15 cellular contexts compared by ENCODE assay signal in the genomic region with DNA sequence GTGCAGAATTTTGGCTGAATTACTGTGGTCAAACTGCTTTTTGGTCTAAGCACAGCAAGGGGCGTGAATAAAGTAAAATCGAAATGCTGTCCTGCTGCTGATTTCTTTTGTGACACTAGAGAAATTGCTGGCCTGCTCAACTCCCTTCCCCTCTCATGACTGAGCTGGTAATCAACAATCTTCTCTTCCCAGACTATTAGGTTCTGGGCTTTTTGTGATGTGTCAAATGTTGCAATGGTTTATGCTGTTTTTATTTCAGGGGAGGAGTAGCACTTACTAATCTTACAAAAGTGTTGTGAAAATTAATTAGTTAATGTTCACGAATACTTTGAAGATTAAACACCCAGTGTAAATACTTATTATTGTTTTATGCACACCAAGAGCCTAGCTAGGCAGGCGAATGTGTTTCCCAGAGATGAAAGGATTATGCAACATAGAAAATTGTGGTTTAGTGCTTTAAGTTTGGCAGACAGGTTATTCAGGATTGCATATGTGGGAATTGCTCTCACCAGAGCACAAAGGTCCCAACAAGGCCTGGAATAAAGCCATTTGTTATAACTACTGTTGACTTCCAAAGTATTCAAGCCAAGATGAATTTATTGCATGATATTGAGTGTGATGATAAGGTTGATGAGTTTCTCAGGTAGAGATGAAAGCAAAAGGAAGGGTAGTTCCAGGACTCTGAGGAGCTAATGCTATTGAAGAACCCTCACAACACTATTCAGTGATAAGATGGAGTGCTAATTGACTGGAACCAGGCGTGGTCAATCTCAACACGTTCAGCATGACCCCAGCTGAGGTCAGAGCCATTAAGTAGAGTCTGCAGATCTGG.
DNase-seq lines count a peak whose midpoint lies in the region; ATAC-seq and TF ChIP-seq lines count a peak whose summit lies in the region.
"Had no signal": no experiment of that assay in that cellular context is flagged by ENCODE, and none has a peak within 500 bp of the region (broad histone marks: within the 10 kb centered on the region; RNA-seq: fewer than 3 reads in every experiment).

No MANE protein-coding gene starts in this region.

- no peak overlapping the region for H3K9ac ChIP-seq in H9 (ENCODE audit: extremely low read depth, insufficient read length, low read length)
- no peak overlapping the region for H3K9ac ChIP-seq in colonic mucosa (ENCODE audit: low read depth in 2 of 2, low read length in 2 of 2)

- no peak overlapping the region for H3K4me3 Mint-ChIP-seq in H9
- H3K4me3 Mint-ChIP-seq: activated CD4-positive, alpha-beta T cell treated with anti-CD3 and anti-CD28 coated beads, Interleukin-2, amount 10 ng/mL, durations not matched to agents 24 days and 14 days; stimulated activated effector memory CD8-positive, alpha-beta T cell treated with anti-CD3 and anti-CD28 coated beads, Interleukin-12 subunit alpha, Interleukin-12 subunit beta, amount 100 ng/mL, for 72 hours; T-helper 17 cell had no signal

- no peak for TF ChIP-seq POLR2A in adrenal gland (IDR thresholded peaks at IDR 0.05)

- intact Hi-C loops in colonic mucosa (cut with DNase I) (no loop called here), mucosa of descending colon (cut with DNase I, micrococcal nuclease) (loop anchor here in 1 of 2 donors (10.0 kb wide), 1 partner anchor 282 kb away; the partner anchor contains the start of gene ZNF608), adrenal gland (cut with DNase I) (no loop called here)

- ATAC-seq in mucosa of descending colon (peak; percentile 96), HG02571 (IDR thresholded peaks at IDR 0.05; ENCODE audit: unreplicated experiment) (no peak)
- ATAC-seq: stimulated activated effector memory CD8-positive, alpha-beta T cell treated with anti-CD3 and anti-CD28 coated beads, Interleukin-12 subunit alpha, Interleukin-12 subunit beta, amount 100 ng/mL, for 72 hours; T-helper 17 cell had no signal

- WGBS in H9 (ENCODE audit: extremely low coverage, insufficient read length, low lambda C conversion rate), result no CpG with 5 or more reads among the region's 6 CpGs
- WGBS in adrenal gland, 4 donors, result 77 to 85% (median 83%) methylated on average over 6 of the region's 6 CpGs

- no peak overlapping the region for H2BK120ac ChIP-seq in H9 (ENCODE audit: low read depth, low read length, poor library complexity, severe bottlenecking)

- H2AK5ac ChIP-seq in H9 (ENCODE audit: insufficient read length, low read length), result no peak overlapping the region

- H2BK12ac ChIP-seq in H9 (ENCODE audit: insufficient read length, low read depth, low read length), result no peak overlapping the region

- no peak overlapping the region for H2BK5ac ChIP-seq in H9 (ENCODE audit: insufficient read length, low read length)

- H4K8ac ChIP-seq in H9 (replicated peaks; ENCODE audit: insufficient read length, low read depth, low read length), result no peak overlapping the region

- no peaks in the 10 kb centered on the region for H3K79me1 ChIP-seq in H9 (ENCODE audit: insufficient read depth, low read depth, low read length, poor library complexity, severe bottlenecking)

- H3K4me3 ChIP-seq in colonic mucosa (no peak overlapping the region), mucosa of descending colon (no peak overlapping the region), adrenal gland (no peak overlapping the region)

- no peaks in the 10 kb centered on the region for H3K27me3 ChIP-seq in H9 (ENCODE audit: insufficient read depth, low read length)
- H3K27me3 ChIP-seq in colonic mucosa, result no peaks in the 10 kb centered on the region
- H3K27me3 ChIP-seq in adrenal gland, result no peaks in the 10 kb centered on the region

- H3K27ac Mint-ChIP-seq in H9, result peak overlapping the region in 2 of 3 experiments; percentile 6 to 42; a peak in 2 of 7 replicates
- H3K27ac Mint-ChIP-seq: activated CD4-positive, alpha-beta T cell treated with anti-CD3 and anti-CD28 coated beads, Interleukin-2, amount 10 ng/mL, durations not matched to agents 24 days and 14 days; activated T-helper 2 cell treated with anti-CD3 and anti-CD28 coated beads, Interferon-gamma antibody, Interleukin-2, Interleukin-4, amounts not matched to agents 10 μg/mL and 5 μg/mL and 100 μg/mL, durations not matched to agents 14 hours and 24 hours and 36 hours; stimulated activated effector memory CD8-positive, alpha-beta T cell treated with anti-CD3 and anti-CD28 coated beads, Interleukin-12 subunit alpha, Interleukin-12 subunit beta, amount 100 ng/mL, for 72 hours; T-helper 17 cell had no signal

- H4K20me1 ChIP-seq in H9 (ENCODE audit: control insufficient read depth, insufficient read depth, insufficient read length), result no peaks in the 10 kb centered on the region

- H4K91ac ChIP-seq in H9 (ENCODE audit: insufficient read length, low read depth, low read length), result no peak overlapping the region

- no peaks in the 10 kb centered on the region for H3K4me1 ChIP-seq in H9 (ENCODE audit: insufficient read depth, low read length)
- H3K4me1 ChIP-seq in colonic mucosa, result no peaks in the 10 kb centered on the region
- peaks cover 5% of the 10 kb centered on the region for H3K4me1 ChIP-seq in mucosa of descending colon (ENCODE audit: low read depth)
- no peaks in the 10 kb centered on the region for H3K4me1 ChIP-seq in adrenal gland (replicated peaks in 1 of 2)

- H3K9me3 ChIP-seq in H9 (ENCODE audit: control insufficient read depth, low read depth, low read length), result no peaks in the 10 kb centered on the region
- H3K9me3 ChIP-seq in colonic mucosa, result no peaks in the 10 kb centered on the region
- H3K9me3 ChIP-seq in mucosa of descending colon, result no peaks in the 10 kb centered on the region
- no peaks in the 10 kb centered on the region for H3K9me3 ChIP-seq in adrenal gland (replicated peaks in 1 of 3)

- H3K4me1 Mint-ChIP-seq in H9, result peaks cover 8% of the 10 kb centered on the region in 2 experiments
- H3K4me1 Mint-ChIP-seq: activated CD4-positive, alpha-beta T cell treated with anti-CD3 and anti-CD28 coated beads, Interleukin-2, amount 10 ng/mL, durations not matched to agents 24 days and 14 days; stimulated activated effector memory CD8-positive, alpha-beta T cell treated with anti-CD3 and anti-CD28 coated beads, Interleukin-12 subunit alpha, Interleukin-12 subunit beta, amount 100 ng/mL, for 72 hours; T-helper 17 cell had no signal

- TF ChIP-seq CTCF in H9 (conservative IDR thresholded peaks at IDR 0.05), result no peak
- TF ChIP-seq CTCF in colonic mucosa (IDR thresholded peaks at IDR 0.05), result no peak
- no peak for TF ChIP-seq CTCF in mucosa of descending colon (IDR thresholded peaks at IDR 0.05)
- TF ChIP-seq CTCF in adrenal gland (IDR thresholded peaks at IDR 0.05), result no peak

- no peak overlapping the region for H2BK15ac ChIP-seq in H9 (ENCODE audit: low read depth, low read length)

- no peaks in the 10 kb centered on the region for H3K27me3 Mint-ChIP-seq in H9 (ENCODE audit: low read depth)
- H3K27me3 Mint-ChIP-seq: activated CD4-positive, alpha-beta T cell treated with anti-CD3 and anti-CD28 coated beads, Interleukin-2, amount 10 ng/mL, durations not matched to agents 24 days and 14 days; T-helper 17 cell had no signal

- no peaks in the 10 kb centered on the region for H3K79me2 ChIP-seq in H9 (ENCODE audit: insufficient read depth, low read length)

- no peaks in the 10 kb centered on the region; a peak in 1 of 5 replicates for H3K9me3 Mint-ChIP-seq in H9
- H3K9me3 Mint-ChIP-seq: activated CD4-positive, alpha-beta T cell treated with anti-CD3 and anti-CD28 coated beads, Interleukin-2, amount 10 ng/mL, durations not matched to agents 24 days and 14 days; activated T-helper 2 cell treated with anti-CD3 and anti-CD28 coated beads, Interferon-gamma antibody, Interleukin-2, Interleukin-4, amounts not matched to agents 10 μg/mL and 5 μg/mL and 100 μg/mL, durations not matched to agents 14 hours and 24 hours and 36 hours had no signal

- no peaks in the 10 kb centered on the region for H3K36me3 ChIP-seq in colonic mucosa
- no peaks in the 10 kb centered on the region for H3K36me3 ChIP-seq in mucosa of descending colon (ENCODE audit: low read depth)
- no peaks in the 10 kb centered on the region for H3K36me3 ChIP-seq in adrenal gland (replicated peaks in 1 of 2)

- H3K23ac ChIP-seq in H9 (ENCODE audit: insufficient read length, low read depth, low read length), result no peak overlapping the region

- no peak overlapping the region for H3K4ac ChIP-seq in H9 (ENCODE audit: low read depth, low read length)

- no peak overlapping the region for H3K18ac ChIP-seq in H9 (ENCODE audit: insufficient read length, low read depth, low read length)

- no peak overlapping the region for H4K5ac ChIP-seq in H9 (ENCODE audit: insufficient read length, low read depth, low read length)

- no peak overlapping the region for H3K4me2 ChIP-seq in H9 (ENCODE audit: insufficient read depth, insufficient read length, low read length)

- H3T11ph ChIP-seq in H9 (ENCODE audit: low read length), result no peak overlapping the region

- DNase-seq in H9, result no peak
- DNase-seq in NCI-H510A (lab: John Stamatoyannopoulos, UW), result peak; percentile 4
- peak; percentile 54 for DNase-seq in colonic mucosa
- DNase-seq in mucosa of descending colon, result peak in 1 of 3 donors; percentile 63
- DNase-seq in adrenal gland, result no peak
- no peak for DNase-seq in central memory CD4-positive, alpha-beta T cell
- DNase-seq in iPS-NIHi11 (ENCODE audit: low spot score), result no peak
- DNase-seq: activated CD4-positive, alpha-beta T cell treated with anti-CD3 and anti-CD28 coated beads, Interleukin-2, amount 10 ng/mL, durations not matched to agents 24 days and 14 days; NCI-H1092; stimulated activated CD4-positive, alpha-beta T cell treated with anti-CD3 and anti-CD28 coated beads, Interleukin-2, amount 100 ng/mL, for 24 hours; T-helper 17 cell had no signal

- H3K23me2 ChIP-seq in H9 (ENCODE audit: insufficient read length, low read depth, low read length, poor library complexity, severe bottlenecking), result no peaks in the 10 kb centered on the region

- no peak overlapping the region for H2AFZ ChIP-seq in H9 (ENCODE audit: low read length)

- no peaks in the 10 kb centered on the region; a peak in 1 of 7 replicates for H3K36me3 Mint-ChIP-seq in H9 (ENCODE audit: insufficient read depth in 1 of 3, low read depth in 3 of 3)
- H3K36me3 Mint-ChIP-seq: stimulated activated effector memory CD8-positive, alpha-beta T cell treated with anti-CD3 and anti-CD28 coated beads, Interleukin-12 subunit alpha, Interleukin-12 subunit beta, amount 100 ng/mL, for 72 hours had no signal

- H3K27ac ChIP-seq in H9 (ENCODE audit: insufficient read length, low read depth, low read length) (no peak overlapping the region), colonic mucosa (no peak overlapping the region), adrenal gland (no peak overlapping the region)
- H3K27ac ChIP-seq: C4-2B had no signal

- no peak overlapping the region for H2BK20ac ChIP-seq in H9 (ENCODE audit: low read depth, low read length, poor library complexity, severe bottlenecking)

- H3K14ac ChIP-seq in H9 (ENCODE audit: insufficient read depth, low read length), result no peak overlapping the region

- H3K56ac ChIP-seq in H9 (ENCODE audit: insufficient read length, low read depth, low read length), result no peak overlapping the region

Comparison
In these comparisons a context has a peak if more than half of its experiments do, and no peak if none do; other contexts are left out.
1. DNase-seq: peak in NCI-H510A (single experiment) and colonic mucosa (single experiment); none in H9 (single experiment), adrenal gland (0 of 7), central memory CD4-positive, alpha-beta T cell (single experiment) and iPS-NIHi11 (single experiment).